ENCODE assay signal across 1 cellular context in the genomic region with DNA sequence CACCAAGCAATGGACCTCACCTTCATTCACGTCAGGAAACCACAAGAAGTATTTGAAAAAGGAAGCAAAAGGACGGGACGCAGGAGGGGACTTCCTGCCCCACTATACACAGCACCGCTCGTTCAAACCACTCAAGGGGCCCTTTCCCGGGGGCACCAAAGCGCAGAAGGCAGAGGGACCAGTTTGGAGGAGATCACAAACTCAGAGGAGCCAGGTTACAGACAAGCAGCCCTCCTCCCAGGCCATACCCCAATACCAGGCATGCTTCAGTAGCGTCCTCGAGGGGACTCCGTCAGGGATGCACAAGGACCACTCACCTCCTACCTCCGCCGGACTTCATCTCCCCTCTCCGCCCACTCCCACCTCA.
TF ChIP-seq lines count a peak whose summit lies in the region.

No MANE protein-coding gene starts in this region.

TF ChIP-seq in K562, 482 proteins besides CTCF, POLR2A, EP300 and RAD21 (continued from another document):
- TF ChIP-seq, protein P1, sequence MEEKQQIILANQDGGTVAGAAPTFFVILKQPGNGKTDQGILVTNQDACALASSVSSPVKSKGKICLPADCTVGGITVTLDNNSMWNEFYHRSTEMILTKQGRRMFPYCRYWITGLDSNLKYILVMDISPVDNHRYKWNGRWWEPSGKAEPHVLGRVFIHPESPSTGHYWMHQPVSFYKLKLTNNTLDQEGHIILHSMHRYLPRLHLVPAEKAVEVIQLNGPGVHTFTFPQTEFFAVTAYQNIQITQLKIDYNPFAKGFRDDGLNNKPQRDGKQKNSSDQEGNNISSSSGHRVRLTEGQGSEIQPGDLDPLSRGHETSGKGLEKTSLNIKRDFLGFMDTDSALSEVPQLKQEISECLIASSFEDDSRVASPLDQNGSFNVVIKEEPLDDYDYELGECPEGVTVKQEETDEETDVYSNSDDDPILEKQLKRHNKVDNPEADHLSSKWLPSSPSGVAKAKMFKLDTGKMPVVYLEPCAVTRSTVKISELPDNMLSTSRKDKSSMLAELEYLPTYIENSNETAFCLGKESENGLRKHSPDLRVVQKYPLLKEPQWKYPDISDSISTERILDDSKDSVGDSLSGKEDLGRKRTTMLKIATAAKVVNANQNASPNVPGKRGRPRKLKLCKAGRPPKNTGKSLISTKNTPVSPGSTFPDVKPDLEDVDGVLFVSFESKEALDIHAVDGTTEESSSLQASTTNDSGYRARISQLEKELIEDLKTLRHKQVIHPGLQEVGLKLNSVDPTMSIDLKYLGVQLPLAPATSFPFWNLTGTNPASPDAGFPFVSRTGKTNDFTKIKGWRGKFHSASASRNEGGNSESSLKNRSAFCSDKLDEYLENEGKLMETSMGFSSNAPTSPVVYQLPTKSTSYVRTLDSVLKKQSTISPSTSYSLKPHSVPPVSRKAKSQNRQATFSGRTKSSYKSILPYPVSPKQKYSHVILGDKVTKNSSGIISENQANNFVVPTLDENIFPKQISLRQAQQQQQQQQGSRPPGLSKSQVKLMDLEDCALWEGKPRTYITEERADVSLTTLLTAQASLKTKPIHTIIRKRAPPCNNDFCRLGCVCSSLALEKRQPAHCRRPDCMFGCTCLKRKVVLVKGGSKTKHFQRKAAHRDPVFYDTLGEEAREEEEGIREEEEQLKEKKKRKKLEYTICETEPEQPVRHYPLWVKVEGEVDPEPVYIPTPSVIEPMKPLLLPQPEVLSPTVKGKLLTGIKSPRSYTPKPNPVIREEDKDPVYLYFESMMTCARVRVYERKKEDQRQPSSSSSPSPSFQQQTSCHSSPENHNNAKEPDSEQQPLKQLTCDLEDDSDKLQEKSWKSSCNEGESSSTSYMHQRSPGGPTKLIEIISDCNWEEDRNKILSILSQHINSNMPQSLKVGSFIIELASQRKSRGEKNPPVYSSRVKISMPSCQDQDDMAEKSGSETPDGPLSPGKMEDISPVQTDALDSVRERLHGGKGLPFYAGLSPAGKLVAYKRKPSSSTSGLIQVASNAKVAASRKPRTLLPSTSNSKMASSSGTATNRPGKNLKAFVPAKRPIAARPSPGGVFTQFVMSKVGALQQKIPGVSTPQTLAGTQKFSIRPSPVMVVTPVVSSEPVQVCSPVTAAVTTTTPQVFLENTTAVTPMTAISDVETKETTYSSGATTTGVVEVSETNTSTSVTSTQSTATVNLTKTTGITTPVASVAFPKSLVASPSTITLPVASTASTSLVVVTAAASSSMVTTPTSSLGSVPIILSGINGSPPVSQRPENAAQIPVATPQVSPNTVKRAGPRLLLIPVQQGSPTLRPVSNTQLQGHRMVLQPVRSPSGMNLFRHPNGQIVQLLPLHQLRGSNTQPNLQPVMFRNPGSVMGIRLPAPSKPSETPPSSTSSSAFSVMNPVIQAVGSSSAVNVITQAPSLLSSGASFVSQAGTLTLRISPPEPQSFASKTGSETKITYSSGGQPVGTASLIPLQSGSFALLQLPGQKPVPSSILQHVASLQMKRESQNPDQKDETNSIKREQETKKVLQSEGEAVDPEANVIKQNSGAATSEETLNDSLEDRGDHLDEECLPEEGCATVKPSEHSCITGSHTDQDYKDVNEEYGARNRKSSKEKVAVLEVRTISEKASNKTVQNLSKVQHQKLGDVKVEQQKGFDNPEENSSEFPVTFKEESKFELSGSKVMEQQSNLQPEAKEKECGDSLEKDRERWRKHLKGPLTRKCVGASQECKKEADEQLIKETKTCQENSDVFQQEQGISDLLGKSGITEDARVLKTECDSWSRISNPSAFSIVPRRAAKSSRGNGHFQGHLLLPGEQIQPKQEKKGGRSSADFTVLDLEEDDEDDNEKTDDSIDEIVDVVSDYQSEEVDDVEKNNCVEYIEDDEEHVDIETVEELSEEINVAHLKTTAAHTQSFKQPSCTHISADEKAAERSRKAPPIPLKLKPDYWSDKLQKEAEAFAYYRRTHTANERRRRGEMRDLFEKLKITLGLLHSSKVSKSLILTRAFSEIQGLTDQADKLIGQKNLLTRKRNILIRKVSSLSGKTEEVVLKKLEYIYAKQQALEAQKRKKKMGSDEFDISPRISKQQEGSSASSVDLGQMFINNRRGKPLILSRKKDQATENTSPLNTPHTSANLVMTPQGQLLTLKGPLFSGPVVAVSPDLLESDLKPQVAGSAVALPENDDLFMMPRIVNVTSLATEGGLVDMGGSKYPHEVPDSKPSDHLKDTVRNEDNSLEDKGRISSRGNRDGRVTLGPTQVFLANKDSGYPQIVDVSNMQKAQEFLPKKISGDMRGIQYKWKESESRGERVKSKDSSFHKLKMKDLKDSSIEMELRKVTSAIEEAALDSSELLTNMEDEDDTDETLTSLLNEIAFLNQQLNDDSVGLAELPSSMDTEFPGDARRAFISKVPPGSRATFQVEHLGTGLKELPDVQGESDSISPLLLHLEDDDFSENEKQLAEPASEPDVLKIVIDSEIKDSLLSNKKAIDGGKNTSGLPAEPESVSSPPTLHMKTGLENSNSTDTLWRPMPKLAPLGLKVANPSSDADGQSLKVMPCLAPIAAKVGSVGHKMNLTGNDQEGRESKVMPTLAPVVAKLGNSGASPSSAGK (IDR thresholded peaks at IDR 0.05), result no peak
- TF ChIP-seq ZNF766 (CRISPR knock-in tag; conservative IDR thresholded peaks at IDR 0.05), result no peak
- TF ChIP-seq JUN (IDR thresholded peaks at IDR 0.05; ENCODE audit: borderline replicate concordance, low read depth, low read length), result no peak
- TF ChIP-seq JUN (CRISPR knock-in tag; IDR thresholded peaks at IDR 0.05; ENCODE audit: borderline replicate concordance), result no peak
- TF ChIP-seq, protein P2, sequence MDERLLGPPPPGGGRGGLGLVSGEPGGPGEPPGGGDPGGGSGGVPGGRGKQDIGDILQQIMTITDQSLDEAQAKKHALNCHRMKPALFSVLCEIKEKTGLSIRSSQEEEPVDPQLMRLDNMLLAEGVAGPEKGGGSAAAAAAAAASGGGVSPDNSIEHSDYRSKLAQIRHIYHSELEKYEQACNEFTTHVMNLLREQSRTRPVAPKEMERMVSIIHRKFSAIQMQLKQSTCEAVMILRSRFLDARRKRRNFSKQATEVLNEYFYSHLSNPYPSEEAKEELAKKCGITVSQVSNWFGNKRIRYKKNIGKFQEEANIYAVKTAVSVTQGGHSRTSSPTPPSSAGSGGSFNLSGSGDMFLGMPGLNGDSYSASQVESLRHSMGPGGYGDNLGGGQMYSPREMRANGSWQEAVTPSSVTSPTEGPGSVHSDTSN (CRISPR knock-in tag; IDR thresholded peaks at IDR 0.05; ENCODE audit: low read depth), result no peak
- TF ChIP-seq, protein P2 (tag; conservative IDR thresholded peaks at IDR 0.05; ENCODE audit: low read depth), result no peak
- TF ChIP-seq ADNP (tag; IDR thresholded peaks at IDR 0.05), result no peak
- TF ChIP-seq, protein P3, sequence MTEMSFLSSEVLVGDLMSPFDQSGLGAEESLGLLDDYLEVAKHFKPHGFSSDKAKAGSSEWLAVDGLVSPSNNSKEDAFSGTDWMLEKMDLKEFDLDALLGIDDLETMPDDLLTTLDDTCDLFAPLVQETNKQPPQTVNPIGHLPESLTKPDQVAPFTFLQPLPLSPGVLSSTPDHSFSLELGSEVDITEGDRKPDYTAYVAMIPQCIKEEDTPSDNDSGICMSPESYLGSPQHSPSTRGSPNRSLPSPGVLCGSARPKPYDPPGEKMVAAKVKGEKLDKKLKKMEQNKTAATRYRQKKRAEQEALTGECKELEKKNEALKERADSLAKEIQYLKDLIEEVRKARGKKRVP (CRISPR knock-in tag; IDR thresholded peaks at IDR 0.05), result no peak
- TF ChIP-seq, protein P4, sequence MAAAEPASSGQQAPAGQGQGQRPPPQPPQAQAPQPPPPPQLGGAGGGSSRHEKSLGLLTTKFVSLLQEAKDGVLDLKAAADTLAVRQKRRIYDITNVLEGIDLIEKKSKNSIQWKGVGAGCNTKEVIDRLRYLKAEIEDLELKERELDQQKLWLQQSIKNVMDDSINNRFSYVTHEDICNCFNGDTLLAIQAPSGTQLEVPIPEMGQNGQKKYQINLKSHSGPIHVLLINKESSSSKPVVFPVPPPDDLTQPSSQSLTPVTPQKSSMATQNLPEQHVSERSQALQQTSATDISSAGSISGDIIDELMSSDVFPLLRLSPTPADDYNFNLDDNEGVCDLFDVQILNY (CRISPR knock-in tag; IDR thresholded peaks at IDR 0.05), result no peak
TF ChIP-seq in K562: peak in this region for 16.
